27 cellular contexts compared by ENCODE assay signal in genomic region chr13:107348931-107349330, GRCh38.
DNase-seq lines count a peak whose midpoint lies in the region; FAIRE-seq and TF ChIP-seq lines count a peak whose summit lies in the region.
"Had no signal": no experiment of that assay in that cellular context is flagged by ENCODE, and none has a peak within 500 bp of the region (broad histone marks: within the 10 kb centered on the region; RNA-seq: fewer than 3 reads in every experiment).

No MANE protein-coding gene starts in this region.

- DNase-seq in ACHN (peak; percentile 11), Kasumi-1 (lab: John Stamatoyannopoulos, UW) (peak; percentile 2 to 11), astrocyte of the spinal cord (ENCODE audit: low read depth, low spot score) (peak; percentile 3), hepatocyte (ENCODE audit: low spot score) (no peak), urothelium cell line (ENCODE audit: low spot score) (no peak), EL (no peak), NCI-H2227 (lab: John Stamatoyannopoulos, UW; ENCODE audit: unreplicated experiment) (no peak), NCI-H510A treated with DMSO at 0.1 percent for 48 hours (lab: John Stamatoyannopoulos, UW) (no peak)
- DNase-seq: activated CD4-positive, CD25-positive, alpha-beta regulatory T cell; activated CD8-positive, alpha-beta T cell treated with anti-CD3 and anti-CD28 coated beads for 36 hours; activated naive CD4-positive, alpha-beta T cell treated with anti-CD3 and anti-CD28 coated beads for 36 hours; activated T-cell treated with anti-CD3 and anti-CD28 coated beads, Interleukin-2, amount 50 U/mL, for 1 hour; cortex of kidney; foreskin fibroblast; hippocampal formation; kidney; mammary epithelial cell; NCI-H2171 treated with DMSO at 0.1 percent for 48 hours; retina; spleen; stimulated activated CD4-positive, alpha-beta T cell treated with anti-CD3 and anti-CD28 coated beads, Interleukin-4, amount 100 ng/mL, for 4 hours; stimulated activated naive CD8-positive, alpha-beta T cell treated with anti-CD3 and anti-CD28 coated beads, Interleukin-15, amount 100 ng/mL, for 72 hours; upper lobe of left lung had no signal

- H2AFZ ChIP-seq in hepatocyte, result no peak overlapping the region

- H3K4me3 ChIP-seq in astrocyte of the spinal cord (ENCODE audit: low read depth, low read length) (no peak overlapping the region), hepatocyte (no peak overlapping the region)
- H3K4me3 ChIP-seq: SK-N-MC, spleen, upper lobe of left lung had no signal

- no peaks in the 10 kb centered on the region for H3K9me2 ChIP-seq in hepatocyte (replicated peaks; ENCODE audit: insufficient read depth)

- no peaks in the 10 kb centered on the region for H3K79me2 ChIP-seq in hepatocyte

- no peaks in the 10 kb centered on the region for H3K36me3 ChIP-seq in hepatocyte (replicated peaks; ENCODE audit: insufficient read depth, low read depth)
- H3K36me3 ChIP-seq: spleen, upper lobe of left lung had no signal

- 100% methylated on average over 2 of the region's 2 CpGs for WGBS in hepatocyte (ENCODE audit: low lambda C conversion rate, missing lambda C conversion rate)

- H3K27ac ChIP-seq in hepatocyte, result peak overlapping the region; percentile 18
- H3K27ac ChIP-seq: SK-N-MC, spleen, upper lobe of left lung had no signal

- no peak for FAIRE-seq in urothelium cell line (lab: Jason Lieb, UNC)
- FAIRE-seq: A204.1, D721Med, HepG2, kidney had no signal

- H3K27me3 ChIP-seq in hepatocyte, result no peaks in the 10 kb centered on the region
- H3K27me3 ChIP-seq: spleen, upper lobe of left lung had no signal

- no peaks in the 10 kb centered on the region for H3K4me1 ChIP-seq in hepatocyte (ENCODE audit: insufficient read depth)
- H3K4me1 ChIP-seq: spleen, upper lobe of left lung had no signal

- H3K9me3 ChIP-seq in hepatocyte (ENCODE audit: low read depth), result no peaks in the 10 kb centered on the region
- H3K9me3 ChIP-seq: spleen, upper lobe of left lung had no signal

- no peak overlapping the region for H3K4me2 ChIP-seq in hepatocyte

- in situ Hi-C loops in ACHN (cut with HindIII; ENCODE audit: low pct_ligation_motif_present, low pct_unique_long_range_greater_than_20kb, low sequenced_read_pairs) (no loop called here), astrocyte of the spinal cord (cut with HindIII; ENCODE audit: low sequenced_read_pairs) (no loop called here)

- TF ChIP-seq CTCF in astrocyte of the spinal cord (IDR thresholded peaks at IDR 0.05; ENCODE audit: low read depth, low read length) (no peak), hepatocyte (IDR thresholded peaks at IDR 0.05; ENCODE audit: poor library complexity) (no peak)

- H4K20me1 ChIP-seq in hepatocyte (ENCODE audit: insufficient read depth, poor library complexity, severe bottlenecking), result no peaks in the 10 kb centered on the region

Comparison
In these comparisons a context has a peak if more than half of its experiments do, and no peak if none do; other contexts are left out.
1. DNase-seq: peak in ACHN (single experiment), Kasumi-1 (2 of 2) and astrocyte of the spinal cord (single experiment); none in hepatocyte (single experiment), urothelium cell line (single experiment), EL (single experiment), NCI-H2227 (single experiment) and NCI-H510A treated with DMSO at 0.1 percent for 48 hours (single experiment).